Comparison of ENCODE assay signal across 1 cellular context in the genomic region with DNA sequence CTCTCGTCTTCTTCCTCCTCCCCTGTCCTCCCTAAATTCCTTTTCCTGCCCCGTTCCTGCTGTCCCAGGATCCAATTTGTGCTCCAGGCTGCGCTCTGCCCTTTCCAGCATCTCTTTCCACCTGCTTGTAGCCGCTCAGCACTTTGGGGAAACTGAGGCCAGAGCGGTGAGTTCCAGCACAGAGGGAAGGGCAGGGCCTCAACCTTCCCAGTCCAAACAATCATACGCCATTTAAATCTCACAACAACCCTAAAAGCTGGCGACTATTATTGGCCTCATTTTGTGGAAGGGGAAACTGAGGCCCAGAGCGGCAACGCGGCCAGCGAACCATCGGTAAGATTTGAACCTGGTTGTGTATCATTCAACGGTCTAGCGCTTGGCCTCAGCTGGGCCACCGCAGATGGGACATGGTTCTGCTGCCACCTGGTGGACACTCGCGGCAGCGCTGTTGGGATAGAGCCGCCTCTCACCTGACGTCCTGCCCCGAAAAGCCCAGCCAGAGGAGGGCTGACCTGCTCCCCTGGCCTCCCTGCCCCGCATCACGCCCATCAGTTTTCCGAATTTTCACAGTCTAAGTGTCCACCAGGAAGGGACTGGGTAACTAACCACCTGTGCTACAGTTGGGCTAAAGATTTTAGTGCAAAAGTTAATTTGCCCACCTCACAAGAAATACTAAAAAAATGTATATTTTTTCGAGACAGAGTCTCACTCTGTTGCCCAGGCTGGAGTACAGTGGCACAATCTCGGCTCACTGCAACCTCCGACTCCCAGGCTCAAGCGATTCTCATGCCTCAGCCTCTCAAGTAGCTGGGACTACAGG.
TF ChIP-seq lines count a peak whose summit lies in the region.

No MANE protein-coding gene starts in this region.

TF ChIP-seq in HCT116, 20 proteins besides CTCF, POLR2A, EP300 and RAD21 (continued from another document):
- TF ChIP-seq, protein P1, sequence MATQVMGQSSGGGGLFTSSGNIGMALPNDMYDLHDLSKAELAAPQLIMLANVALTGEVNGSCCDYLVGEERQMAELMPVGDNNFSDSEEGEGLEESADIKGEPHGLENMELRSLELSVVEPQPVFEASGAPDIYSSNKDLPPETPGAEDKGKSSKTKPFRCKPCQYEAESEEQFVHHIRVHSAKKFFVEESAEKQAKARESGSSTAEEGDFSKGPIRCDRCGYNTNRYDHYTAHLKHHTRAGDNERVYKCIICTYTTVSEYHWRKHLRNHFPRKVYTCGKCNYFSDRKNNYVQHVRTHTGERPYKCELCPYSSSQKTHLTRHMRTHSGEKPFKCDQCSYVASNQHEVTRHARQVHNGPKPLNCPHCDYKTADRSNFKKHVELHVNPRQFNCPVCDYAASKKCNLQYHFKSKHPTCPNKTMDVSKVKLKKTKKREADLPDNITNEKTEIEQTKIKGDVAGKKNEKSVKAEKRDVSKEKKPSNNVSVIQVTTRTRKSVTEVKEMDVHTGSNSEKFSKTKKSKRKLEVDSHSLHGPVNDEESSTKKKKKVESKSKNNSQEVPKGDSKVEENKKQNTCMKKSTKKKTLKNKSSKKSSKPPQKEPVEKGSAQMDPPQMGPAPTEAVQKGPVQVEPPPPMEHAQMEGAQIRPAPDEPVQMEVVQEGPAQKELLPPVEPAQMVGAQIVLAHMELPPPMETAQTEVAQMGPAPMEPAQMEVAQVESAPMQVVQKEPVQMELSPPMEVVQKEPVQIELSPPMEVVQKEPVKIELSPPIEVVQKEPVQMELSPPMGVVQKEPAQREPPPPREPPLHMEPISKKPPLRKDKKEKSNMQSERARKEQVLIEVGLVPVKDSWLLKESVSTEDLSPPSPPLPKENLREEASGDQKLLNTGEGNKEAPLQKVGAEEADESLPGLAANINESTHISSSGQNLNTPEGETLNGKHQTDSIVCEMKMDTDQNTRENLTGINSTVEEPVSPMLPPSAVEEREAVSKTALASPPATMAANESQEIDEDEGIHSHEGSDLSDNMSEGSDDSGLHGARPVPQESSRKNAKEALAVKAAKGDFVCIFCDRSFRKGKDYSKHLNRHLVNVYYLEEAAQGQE (IDR thresholded peaks at IDR 0.05; ENCODE audit: low read depth): no peak
- no peak for TF ChIP-seq JUND (IDR thresholded peaks at IDR 0.05)
- TF ChIP-seq, protein P2, sequence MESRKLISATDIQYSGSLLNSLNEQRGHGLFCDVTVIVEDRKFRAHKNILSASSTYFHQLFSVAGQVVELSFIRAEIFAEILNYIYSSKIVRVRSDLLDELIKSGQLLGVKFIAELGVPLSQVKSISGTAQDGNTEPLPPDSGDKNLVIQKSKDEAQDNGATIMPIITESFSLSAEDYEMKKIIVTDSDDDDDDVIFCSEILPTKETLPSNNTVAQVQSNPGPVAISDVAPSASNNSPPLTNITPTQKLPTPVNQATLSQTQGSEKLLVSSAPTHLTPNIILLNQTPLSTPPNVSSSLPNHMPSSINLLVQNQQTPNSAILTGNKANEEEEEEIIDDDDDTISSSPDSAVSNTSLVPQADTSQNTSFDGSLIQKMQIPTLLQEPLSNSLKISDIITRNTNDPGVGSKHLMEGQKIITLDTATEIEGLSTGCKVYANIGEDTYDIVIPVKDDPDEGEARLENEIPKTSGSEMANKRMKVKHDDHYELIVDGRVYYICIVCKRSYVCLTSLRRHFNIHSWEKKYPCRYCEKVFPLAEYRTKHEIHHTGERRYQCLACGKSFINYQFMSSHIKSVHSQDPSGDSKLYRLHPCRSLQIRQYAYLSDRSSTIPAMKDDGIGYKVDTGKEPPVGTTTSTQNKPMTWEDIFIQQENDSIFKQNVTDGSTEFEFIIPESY (IDR thresholded peaks at IDR 0.05; ENCODE audit: extremely low read depth, insufficient replicate concordance, low read length): no peak
- TF ChIP-seq, protein P3, sequence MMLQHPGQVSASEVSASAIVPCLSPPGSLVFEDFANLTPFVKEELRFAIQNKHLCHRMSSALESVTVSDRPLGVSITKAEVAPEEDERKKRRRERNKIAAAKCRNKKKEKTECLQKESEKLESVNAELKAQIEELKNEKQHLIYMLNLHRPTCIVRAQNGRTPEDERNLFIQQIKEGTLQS (IDR thresholded peaks at IDR 0.05): no peak
- TF ChIP-seq SP1 (IDR thresholded peaks at IDR 0.05; ENCODE audit: low read depth): no peak
TF ChIP-seq in HCT116: peak in this region for 0.
